1 cellular context compared by ENCODE assay signal in the genomic region with DNA sequence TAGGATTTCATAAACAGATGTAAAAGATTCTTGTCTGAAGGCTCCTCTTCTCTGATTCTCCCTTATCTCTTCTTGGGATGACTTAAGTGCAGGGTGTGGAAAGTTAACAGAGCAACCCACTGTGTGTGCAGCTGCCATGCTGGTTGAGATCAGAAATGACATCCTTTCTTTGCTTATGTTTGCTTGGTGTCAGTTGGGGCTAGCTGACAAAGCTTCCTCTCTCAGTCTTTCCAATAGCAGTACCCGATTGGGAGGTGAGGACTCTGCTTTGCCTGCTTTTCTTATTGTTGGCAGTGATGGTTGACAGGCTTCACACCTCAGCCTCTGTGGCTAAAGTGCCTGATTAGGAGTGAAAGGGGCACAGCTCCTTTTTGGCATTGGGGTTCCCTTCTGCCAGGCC.
TF ChIP-seq lines count a peak whose summit lies in the region.

No MANE protein-coding gene starts in this region.

TF ChIP-seq in IMR-90, 13 proteins besides CTCF, POLR2A, EP300 and RAD21:
- TF ChIP-seq RCOR1 (IDR thresholded peaks at IDR 0.05; ENCODE audit: insufficient replicate concordance, low read length) (no peak), CHD1 (IDR thresholded peaks at IDR 0.05; ENCODE audit: low read depth, low read length) (no peak), MAFK (IDR thresholded peaks at IDR 0.05; ENCODE audit: low read depth, low read length) (no peak), MXI1 (IDR thresholded peaks at IDR 0.05; ENCODE audit: borderline replicate concordance, low read depth, low read length) (no peak), ELK1 (IDR thresholded peaks at IDR 0.05; ENCODE audit: borderline replicate concordance, low read depth, low read length) (no peak), NFE2L2 (IDR thresholded peaks at IDR 0.05; ENCODE audit: low read depth, low read length) (no peak), CEBPB (IDR thresholded peaks at IDR 0.05; ENCODE audit: low read depth, low read length) (no peak)
